In genomic region chr11:64334764-64335741, GRCh38 we compare ENCODE assay signal across 8 cellular contexts. TPM values are rescaled to one million over a fixed set of nuclear protein-coding genes. Genes with fewer than 3 reads are reported as not detected.
DNase-seq lines count a peak whose midpoint lies in the region; ATAC-seq and TF ChIP-seq lines count a peak whose summit lies in the region.

No MANE protein-coding gene starts in this region.

- ATAC-seq in GM18868 (IDR thresholded peaks at IDR 0.05; ENCODE audit: unreplicated experiment) (peak; percentile 81), HG02970 (IDR thresholded peaks at IDR 0.05; ENCODE audit: low FRiP score, unreplicated experiment) (peak; percentile 68)

- no peaks in the 10 kb centered on the region for H3K36me3 ChIP-seq in right atrium auricular region
- no peaks in the 10 kb centered on the region for H3K36me3 ChIP-seq in thyroid gland

- TF ChIP-seq CTCF in right atrium auricular region (IDR thresholded peaks at IDR 0.05) (no peak), thyroid gland (IDR thresholded peaks at IDR 0.05) (no peak)

- no peak for TF ChIP-seq POLR2A in thyroid gland (IDR thresholded peaks at IDR 0.05)

- H3K4me3 ChIP-seq in right atrium auricular region (no peak overlapping the region), thyroid gland (replicated peaks in 1 of 3) (no peak overlapping the region)

- no peaks in the 10 kb centered on the region for H3K9me3 ChIP-seq in right atrium auricular region
- H3K9me3 ChIP-seq in thyroid gland = no peaks in the 10 kb centered on the region

- peaks cover 0 to 16% of the 10 kb centered on the region in 2 donors for H3K4me1 ChIP-seq in right atrium auricular region
- H3K4me1 ChIP-seq in thyroid gland = peaks cover 17 to 27% of the 10 kb centered on the region in 2 donors

- peak; percentile 29 for DNase-seq in COR-L47 (lab: John Stamatoyannopoulos, UW)
- peak; percentile 95 for DNase-seq in NCI-H1694 (lab: John Stamatoyannopoulos, UW)
- DNase-seq in UCSD-AML1 (lab: John Stamatoyannopoulos, UW; ENCODE audit: unreplicated experiment) = peak; percentile 60
- DNase-seq in right atrium auricular region (ENCODE audit: low spot score) = peak; percentile 74
- peak; percentile 92 to 94 for DNase-seq in thyroid gland
- no peak for DNase-seq in middle frontal gyrus (ENCODE audit: extremely low spot score, low spot score)

- 48 to 56% methylated on average over 13 of the region's 13 CpGs for WGBS in thyroid gland, 2 donors

- intact Hi-C loops in thyroid gland (cut with DNase I) = no loop called here

- no peaks in the 10 kb centered on the region for H3K27me3 ChIP-seq in right atrium auricular region
- no peaks in the 10 kb centered on the region for H3K27me3 ChIP-seq in thyroid gland

- H3K27ac ChIP-seq in right atrium auricular region (peak overlapping the region in 1 of 2 donors; percentile 27), thyroid gland (peak overlapping the region in 2 of 3 donors; percentile 38 to 44)

RNA-seq across cellular contexts. Expression of gene CCDC88B, which starts 5.0 kb away (rescaled TPM):
- total RNA-seq in right atrium auricular region (10 to 100 TPM; 11.7 to 12.0 TPM), thyroid gland (1 to 10 TPM; 2.8 to 7.0 (median 3.6) TPM)

RNA-seq across cellular contexts. Expression of gene PRDX5, which starts 17.1 kb away (rescaled TPM):
- total RNA-seq in right atrium auricular region = 100 to 1,000 TPM; 401 to 435 TPM
- total RNA-seq in thyroid gland = 100 to 1,000 TPM; 384 to 962 (median 653) TPM

RNA-seq across cellular contexts. Expression of gene TRMT112, which starts 17.7 kb away (rescaled TPM):
- 100 to 1,000 TPM; 110 to 151 TPM for total RNA-seq in right atrium auricular region
- total RNA-seq in thyroid gland = 100 to 1,000 TPM; 228 to 435 (median 237) TPM

RNA-seq across cellular contexts. Expression of gene RPS6KA4, which starts 23.9 kb away (rescaled TPM):
- total RNA-seq in right atrium auricular region = 10 to 100 TPM; 11.4 to 22.2 TPM
- 10 to 100 TPM; 19.2 to 44.9 (median 21.8) TPM for total RNA-seq in thyroid gland

RNA-seq across cellular contexts. Expression of gene ESRRA, which starts 29.7 kb away (rescaled TPM):
- total RNA-seq in right atrium auricular region (100 to 1,000 TPM; 164 to 190 TPM), thyroid gland (10 to 100 TPM; 42.8 to 71.6 (median 58.3) TPM)
